ENCODE assay signal across 1 cellular context in the genomic region with DNA sequence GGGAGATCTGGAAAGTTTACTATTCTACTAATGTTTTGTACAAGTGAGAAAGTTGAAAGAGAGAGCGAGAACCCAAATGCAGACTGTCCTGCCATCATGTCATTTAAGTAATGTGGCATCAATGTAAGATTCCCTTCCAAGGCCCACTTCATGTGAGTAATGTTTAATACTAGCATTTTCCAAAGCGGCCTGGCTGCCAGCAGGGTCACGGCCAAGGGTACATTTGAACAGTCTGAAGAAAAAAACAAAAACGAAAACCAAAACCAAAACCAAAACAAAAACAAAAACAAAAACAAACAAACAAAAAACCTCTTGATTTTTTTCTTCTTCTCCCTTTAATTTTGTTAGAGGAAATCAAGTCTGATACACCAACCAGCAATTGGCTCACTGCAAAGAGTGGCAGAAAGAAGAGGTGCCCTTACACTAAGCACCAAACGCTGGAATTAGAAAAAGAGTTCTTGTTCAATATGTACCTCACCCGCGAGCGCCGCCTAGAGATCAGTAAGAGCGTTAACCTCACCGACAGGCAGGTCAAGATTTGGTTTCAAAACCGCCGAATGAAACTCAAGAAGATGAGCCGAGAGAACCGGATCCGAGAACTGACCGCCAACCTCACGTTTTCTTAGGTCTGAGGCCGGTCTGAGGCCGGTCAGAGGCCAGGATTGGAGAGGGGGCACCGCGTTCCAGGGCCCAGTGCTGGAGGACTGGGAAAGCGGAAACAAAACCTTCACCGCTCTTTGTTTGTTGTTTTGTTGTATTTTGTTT.
TF ChIP-seq lines count a peak whose summit lies in the region.

No MANE protein-coding gene starts in this region.

TF ChIP-seq in GM12878, 131 proteins besides CTCF, POLR2A, EP300 and RAD21:
- no peak for TF ChIP-seq NRF1 (conservative IDR thresholded peaks at IDR 0.05; ENCODE audit: low read depth, low read length)
- no peak for TF ChIP-seq KDM1A (IDR thresholded peaks at IDR 0.05; ENCODE audit: borderline replicate concordance)
- no peak for TF ChIP-seq BCL11A (IDR thresholded peaks at IDR 0.05; ENCODE audit: low read depth, low read length)
- TF ChIP-seq RUNX3 (IDR thresholded peaks at IDR 0.05; ENCODE audit: low read length) = peak; percentile 8; the same call in 1 of the 2 replicates
- no peak for TF ChIP-seq STAT3 (IDR thresholded peaks at IDR 0.05; ENCODE audit: low read depth, low read length)
- no peak for TF ChIP-seq SIN3A (IDR thresholded peaks at IDR 0.05; ENCODE audit: low read depth, low read length)
